8 cellular contexts compared by ENCODE assay signal in the genomic region with DNA sequence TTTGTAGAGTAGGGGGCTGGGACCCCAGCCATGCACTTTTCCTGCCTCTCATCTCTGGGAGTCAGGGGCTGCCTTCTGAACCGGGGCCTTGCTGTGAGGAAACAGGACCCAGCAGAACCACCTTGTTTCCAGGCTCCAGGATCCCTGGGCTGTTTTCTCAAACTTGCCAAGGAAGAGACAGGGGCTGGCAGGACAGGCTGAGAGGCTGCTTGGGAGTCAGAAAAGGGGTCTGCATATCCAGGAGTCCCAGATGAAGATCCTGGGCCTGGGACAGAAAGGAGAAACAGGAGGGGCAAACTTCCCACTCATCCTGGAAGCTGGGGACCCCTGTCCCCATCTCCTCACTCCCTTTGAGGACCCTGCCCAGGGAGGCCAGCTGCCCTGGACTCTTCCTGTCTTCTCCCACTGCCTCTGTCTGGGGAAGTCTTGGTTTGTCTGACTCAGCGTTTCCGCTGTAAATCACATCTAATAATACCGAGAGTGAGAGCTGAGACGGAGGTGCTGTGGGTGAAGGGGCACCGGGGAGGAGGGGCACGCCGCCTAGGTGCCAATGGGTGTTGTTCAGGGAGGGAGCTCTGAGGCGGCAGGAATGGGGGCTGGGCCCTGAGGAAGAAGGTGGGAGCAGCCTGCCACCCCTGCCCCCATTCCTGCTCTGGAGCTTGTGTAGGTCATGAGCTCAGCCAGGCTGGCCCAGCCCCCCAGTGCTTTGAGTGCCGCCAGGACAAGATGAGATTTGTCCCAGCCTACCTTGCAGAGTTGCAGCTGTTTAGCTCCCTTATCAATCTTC. TPM values are rescaled to one million over a fixed set of nuclear protein-coding genes. Genes with fewer than 3 reads are reported as not detected.
A peak's percentile ranks its signal among the peaks of the same experiment; 100 is the strongest.
DNase-seq lines count a peak whose midpoint lies in the region; ATAC-seq and TF ChIP-seq lines count a peak whose summit lies in the region.

No MANE protein-coding gene starts in this region.

- ATAC-seq in GM19397 (IDR thresholded peaks at IDR 0.05; ENCODE audit: unreplicated experiment) (peak; percentile 37), HG03135 (IDR thresholded peaks at IDR 0.05; ENCODE audit: unreplicated experiment) (no peak)

- no peak for TF ChIP-seq CTCF in fibroblast of pulmonary artery (IDR thresholded peaks at IDR 0.05; ENCODE audit: low read length, missing control alignments)

- peak; percentile 72 for DNase-seq in AG08395 (ENCODE audit: low spot score)
- DNase-seq in M059J (ENCODE audit: low read depth) = peak; percentile 91
- DNase-seq in activated CD4-positive, alpha-beta T cell treated with anti-CD3 and anti-CD28 coated beads, Interleukin-2, amount 50 U/mL, for 48 hours = peak; percentile 80 to 86
- peak; percentile 68 for DNase-seq in fibroblast of pulmonary artery (ENCODE audit: low read depth)
- peak; percentile 71 for DNase-seq in retina
- DNase-seq in NCI-H2029 (lab: John Stamatoyannopoulos, UW) = no peak

- H3K4me3 ChIP-seq in fibroblast of pulmonary artery (replicated peaks; ENCODE audit: low read depth, low read length) = no peak overlapping the region

RNA-seq across cellular contexts. Expression of a gene that starts 16.7 kb away (rescaled TPM):
- total RNA-seq in M059J (2014; rRNA removed; shearing (Covaris generic)) = not detected in 2 replicates

RNA-seq across cellular contexts. Expression of a gene that starts 17.4 kb away (rescaled TPM):
- total RNA-seq in M059J (2014; rRNA removed; shearing (Covaris generic)) = 69.6 and 103 TPM in 2 replicates

RNA-seq across cellular contexts. Expression of a gene that starts 24.6 kb away (rescaled TPM):
- total RNA-seq in M059J (2014; rRNA removed; shearing (Covaris generic)) = 18.2 and 24.6 TPM in 2 replicates

RNA-seq across cellular contexts. Expression of a gene that starts 40.1 kb away (rescaled TPM):
- total RNA-seq in M059J (2014; rRNA removed; shearing (Covaris generic)) = 187 and 209 TPM in 2 replicates
